28 cellular contexts compared by ENCODE assay signal in genomic region chr6:119614138-119614537, GRCh38.
"Had no signal": no experiment of that assay in that cellular context is flagged by ENCODE, and none has a peak within 500 bp of the region (broad histone marks: within the 10 kb centered on the region; RNA-seq: fewer than 3 reads in every experiment).

No MANE protein-coding gene starts in this region.

- H3K27ac Mint-ChIP-seq: activated CD4-positive, alpha-beta T cell treated with anti-CD3 and anti-CD28 coated beads, Interleukin-2, amount 10 ng/mL, durations not matched to agents 7 days and 5 days; activated CD8-positive, alpha-beta T cell treated with anti-CD3 and anti-CD28 coated beads for 36 hours; activated naive CD4-positive, alpha-beta T cell treated with anti-CD3 and anti-CD28 coated beads, Interleukin-2, amount 50 U/mL, for 24 hours; activated T-helper 1 cell treated with anti-CD3 and anti-CD28 coated beads, Interleukin-12 subunit alpha, Interleukin-12 subunit beta, Interleukin-2, Interleukin-4 antibody, amounts not matched to agents 30 ng/mL and 10 ng/mL and 1 ng/mL, durations not matched to agents 14 hours and 24 hours and 36 hours; stimulated activated naive B cell treated with anti-CD40 and anti-IgM and Interleukin-4, amounts not matched to agents 10 μg/mL and 1 μg/mL and 100 μg/mL, for 72 hours; T-helper 2 cell treated with Interferon-gamma antibody and Interleukin-4, amounts not matched to agents 5 μg/mL and 100 μg/mL, for 36 hours had no signal

- H3K27me3 ChIP-seq: ascending aorta, brain microvascular endothelial cell, gastrocnemius medialis, right lobe of liver, transverse colon, uterus had no signal

- H3K9me3 Mint-ChIP-seq: activated CD4-positive, alpha-beta T cell treated with anti-CD3 and anti-CD28 coated beads, Interleukin-2, amount 10 ng/mL, durations not matched to agents 7 days and 5 days; activated CD8-positive, alpha-beta T cell treated with anti-CD3 and anti-CD28 coated beads for 36 hours; activated naive CD4-positive, alpha-beta T cell treated with anti-CD3 and anti-CD28 coated beads, Interleukin-2, amount 50 U/mL, for 24 hours; activated T-helper 1 cell treated with anti-CD3 and anti-CD28 coated beads, Interleukin-12 subunit alpha, Interleukin-12 subunit beta, Interleukin-2, Interleukin-4 antibody, amounts not matched to agents 30 ng/mL and 10 ng/mL and 1 ng/mL, durations not matched to agents 14 hours and 24 hours and 36 hours; naive B cell; neural crest cell; stimulated activated naive B cell treated with anti-CD40 and anti-IgM and Interleukin-4, amounts not matched to agents 10 μg/mL and 1 μg/mL and 100 μg/mL, for 72 hours; T-helper 2 cell treated with Interferon-gamma antibody and Interleukin-4, amounts not matched to agents 5 μg/mL and 100 μg/mL, for 36 hours had no signal

- H3K4me3 Mint-ChIP-seq: activated CD4-positive, alpha-beta T cell treated with anti-CD3 and anti-CD28 coated beads, Interleukin-2, amount 10 ng/mL, durations not matched to agents 7 days and 5 days; activated CD8-positive, alpha-beta T cell treated with anti-CD3 and anti-CD28 coated beads for 36 hours; activated naive CD4-positive, alpha-beta T cell treated with anti-CD3 and anti-CD28 coated beads, Interleukin-2, amount 50 U/mL, for 24 hours; activated T-helper 1 cell treated with anti-CD3 and anti-CD28 coated beads, Interleukin-12 subunit alpha, Interleukin-12 subunit beta, Interleukin-2, Interleukin-4 antibody, amounts not matched to agents 30 ng/mL and 10 ng/mL and 1 ng/mL, durations not matched to agents 14 hours and 24 hours and 36 hours; naive B cell; neural crest cell; stimulated activated naive B cell treated with anti-CD40 and anti-IgM and Interleukin-4, amounts not matched to agents 10 μg/mL and 1 μg/mL and 100 μg/mL, for 72 hours; T-helper 2 cell treated with Interferon-gamma antibody and Interleukin-4, amounts not matched to agents 5 μg/mL and 100 μg/mL, for 36 hours had no signal

- DNase-seq: activated CD4-positive, alpha-beta T cell treated with anti-CD3 and anti-CD28 coated beads, Interleukin-2, amount 10 ng/mL, durations not matched to agents 7 days and 5 days; activated CD4-positive, CD25-positive, alpha-beta regulatory T cell treated with anti-CD3 and anti-CD28 coated beads, Interleukin-2, amount 50 U/mL, for 72 hours; activated CD8-positive, alpha-beta T cell treated with anti-CD3 and anti-CD28 coated beads for 36 hours; activated gamma-delta T cell treated with Interleukin-2 at 50 U/mL for 16 hours; brain microvascular endothelial cell; central memory CD4-positive, alpha-beta T cell; effector memory CD4-positive, alpha-beta T cell; gastrocnemius medialis; head of caudate nucleus; hypothalamus; left cardiac atrium; mesendoderm; mucosa of descending colon; naive B cell; posterior cingulate gyrus; right lobe of liver; small intestine; stimulated activated CD4-positive, alpha-beta T cell treated with anti-CD3 and anti-CD28 coated beads, Interleukin-2, amount 100 ng/mL, for 24 hours; stimulated activated naive B cell treated with anti-CD40 and anti-IgM and Interleukin-4, amounts not matched to agents 10 μg/mL and 1 μg/mL and 100 μg/mL, for 72 hours; transverse colon; uterus had no signal

- H3K4me3 ChIP-seq: ascending aorta, gastrocnemius medialis, mucosa of descending colon, right lobe of liver, transverse colon, uterus had no signal

- H3K4me1 ChIP-seq: ascending aorta, gastrocnemius medialis, right lobe of liver, transverse colon, uterus had no signal

- H3K27me3 Mint-ChIP-seq: activated CD8-positive, alpha-beta T cell treated with anti-CD3 and anti-CD28 coated beads for 36 hours; naive B cell; stimulated activated naive B cell treated with anti-CD40 and anti-IgM and Interleukin-4, amounts not matched to agents 10 μg/mL and 1 μg/mL and 100 μg/mL, for 72 hours had no signal

- ATAC-seq: activated CD8-positive, alpha-beta T cell treated with anti-CD3 and anti-CD28 coated beads for 36 hours; esophagus mucosa; gastrocnemius medialis; left cardiac atrium; mucosa of descending colon; right lobe of liver; stimulated activated naive B cell treated with anti-CD40 and anti-IgM and Interleukin-4, amounts not matched to agents 10 μg/mL and 1 μg/mL and 100 μg/mL, for 72 hours had no signal

- H3K9me3 ChIP-seq: ascending aorta, gastrocnemius medialis, mucosa of descending colon, right lobe of liver, transverse colon, uterus had no signal

- H3K36me3 Mint-ChIP-seq: activated naive CD4-positive, alpha-beta T cell treated with anti-CD3 and anti-CD28 coated beads, Interleukin-2, amount 50 U/mL, for 24 hours; naive B cell; stimulated activated naive B cell treated with anti-CD40 and anti-IgM and Interleukin-4, amounts not matched to agents 10 μg/mL and 1 μg/mL and 100 μg/mL, for 72 hours had no signal

- H3K36me3 ChIP-seq: ascending aorta, brain microvascular endothelial cell, gastrocnemius medialis, right lobe of liver, transverse colon, uterus had no signal

- H3K4me1 Mint-ChIP-seq: activated naive CD4-positive, alpha-beta T cell treated with anti-CD3 and anti-CD28 coated beads, Interleukin-2, amount 50 U/mL, for 24 hours; neural crest cell had no signal

- H3K27ac ChIP-seq: ascending aorta, brain microvascular endothelial cell, gastrocnemius medialis, right lobe of liver, transverse colon, uterus, VCaP had no signal
